In the genomic region with DNA sequence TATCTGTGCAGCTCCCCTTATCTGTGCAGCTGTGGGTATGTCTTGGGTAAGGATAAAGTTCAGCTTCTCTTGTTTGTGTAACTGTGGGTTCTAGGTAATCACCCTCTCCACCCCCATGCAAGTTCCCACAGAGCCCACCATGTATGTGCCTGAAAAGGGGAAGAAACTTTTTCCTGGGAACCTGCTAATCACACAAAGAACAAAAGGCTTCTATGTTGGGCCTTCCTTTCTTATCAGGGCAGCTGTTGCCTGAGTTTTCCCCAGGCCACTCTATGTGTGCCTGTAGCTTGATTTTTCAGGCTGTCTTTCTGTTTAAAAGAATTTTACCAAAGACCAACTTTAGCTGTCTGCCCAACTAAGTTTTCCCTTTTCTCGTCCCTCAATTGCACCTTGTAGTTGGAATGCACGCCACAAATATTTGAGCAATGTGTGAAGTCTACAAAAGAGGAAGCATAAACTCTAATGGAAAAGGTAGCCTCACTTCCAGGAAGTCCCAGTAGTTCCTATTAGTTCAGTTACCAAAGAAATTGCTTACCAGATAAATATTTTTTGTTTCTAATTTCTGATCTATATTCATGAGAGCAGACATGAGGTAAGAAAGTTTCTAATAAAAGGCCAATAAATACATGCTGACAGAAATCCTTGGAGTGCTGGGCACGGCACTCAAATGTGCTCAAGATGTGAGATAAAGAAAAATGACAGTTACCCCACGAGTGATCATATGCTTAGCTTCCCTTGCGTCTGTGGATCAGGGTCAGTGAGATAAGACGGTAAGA, we compare ENCODE assay signal across 8 cellular contexts. TPM values are rescaled to one million over a fixed set of nuclear protein-coding genes. Genes with fewer than 3 reads are reported as not detected.
DNase-seq lines count a peak whose midpoint lies in the region; ATAC-seq and TF ChIP-seq lines count a peak whose summit lies in the region.
"Had no signal": no experiment of that assay in that cellular context is flagged by ENCODE, and none has a peak within 500 bp of the region (broad histone marks: within the 10 kb centered on the region; RNA-seq: fewer than 3 reads in every experiment).

No MANE protein-coding gene starts in this region.

- no peaks in the 10 kb centered on the region for H4K20me1 ChIP-seq in osteoblast (ENCODE audit: insufficient read depth, low read length)

- H3K9me3 ChIP-seq in colonic mucosa (no peaks in the 10 kb centered on the region), osteoblast (ENCODE audit: low read depth, low read length) (no peaks in the 10 kb centered on the region)

- no peaks in the 10 kb centered on the region for H3K79me2 ChIP-seq in osteoblast (ENCODE audit: insufficient read depth, low read length)

- no peak overlapping the region for H3K4me2 ChIP-seq in osteoblast (ENCODE audit: insufficient read depth, low read length)

- no peaks in the 10 kb centered on the region for H3K4me1 ChIP-seq in colonic mucosa
- peaks cover 18% of the 10 kb centered on the region for H3K4me1 ChIP-seq in osteoblast (ENCODE audit: insufficient read depth, low read length)

- H3K4me3 ChIP-seq in NB4 (ENCODE audit: low read depth, low read length) (no peak overlapping the region), colonic mucosa (no peak overlapping the region), osteoblast (ENCODE audit: insufficient read depth, low read length) (no peak overlapping the region)

- peak overlapping the region; percentile 70 for H2AFZ ChIP-seq in osteoblast (ENCODE audit: low read length)

- no peak for TF ChIP-seq POLR2A in NB4 (IDR thresholded peaks at IDR 0.05; ENCODE audit: extremely low read depth, insufficient read length)

- intact Hi-C loops in colonic mucosa (cut with DNase I), result no loop called here

- H3K27me3 ChIP-seq in colonic mucosa, result no peaks in the 10 kb centered on the region
- no peaks in the 10 kb centered on the region for H3K27me3 ChIP-seq in osteoblast (ENCODE audit: insufficient read depth, low read length)

- no peak overlapping the region for H3K9ac ChIP-seq in colonic mucosa (ENCODE audit: low read depth in 2 of 2, low read length in 2 of 2)

- H3K27ac ChIP-seq in colonic mucosa (peak overlapping the region; percentile 22), osteoblast (ENCODE audit: low read depth, low read length) (no peak overlapping the region)

- peak; percentile 1 for ATAC-seq in GM18502 (IDR thresholded peaks at IDR 0.05; ENCODE audit: poor library complexity, unreplicated experiment)
- ATAC-seq in HG03108 (IDR thresholded peaks at IDR 0.05; ENCODE audit: unreplicated experiment), result no peak
- ATAC-seq in HG02763 (IDR thresholded peaks at IDR 0.05; ENCODE audit: unreplicated experiment), result no peak

- no peak for TF ChIP-seq CTCF in NB4 (IDR thresholded peaks at IDR 0.05; ENCODE audit: low read depth, low read length)
- TF ChIP-seq CTCF in colonic mucosa (IDR thresholded peaks at IDR 0.05), result no peak
- no peak for TF ChIP-seq CTCF in osteoblast (IDR thresholded peaks at IDR 0.05; ENCODE audit: extremely low read depth, low read depth, low read length)

- DNase-seq in NB4 (ENCODE audit: low read depth), result peak; percentile 8
- no peak for DNase-seq in colonic mucosa
- no peak for DNase-seq in osteoblast (ENCODE audit: insufficient read length, low spot score, missing footprints)
- DNase-seq in DMS79 (lab: John Stamatoyannopoulos, UW), result no peak
- DNase-seq: NCI-H1105 had no signal

- H3K36me3 ChIP-seq in colonic mucosa (no peaks in the 10 kb centered on the region), osteoblast (ENCODE audit: insufficient read depth, low read length) (no peaks in the 10 kb centered on the region)

RNA-seq across cellular contexts. Expression of gene GALC, which starts 2.7 kb away (rescaled TPM):
- total RNA-seq in colonic mucosa, result 10 to 100 TPM; 14.9 to 27.4 TPM
- total RNA-seq in osteoblast, result 17.0 and 23.6 TPM in 2 replicates

RNA-seq across cellular contexts. Expression of gene GPR65, which starts 9.2 kb away (rescaled TPM):
- total RNA-seq in colonic mucosa, result 1 to 10 TPM in 1 of 2 donors, under 1 TPM in 1; 0.35 to 1.2 TPM
- under 0.01 TPM in 2 replicates for total RNA-seq in osteoblast
